Comparison of ENCODE assay signal across 1 cellular context in the genomic region with DNA sequence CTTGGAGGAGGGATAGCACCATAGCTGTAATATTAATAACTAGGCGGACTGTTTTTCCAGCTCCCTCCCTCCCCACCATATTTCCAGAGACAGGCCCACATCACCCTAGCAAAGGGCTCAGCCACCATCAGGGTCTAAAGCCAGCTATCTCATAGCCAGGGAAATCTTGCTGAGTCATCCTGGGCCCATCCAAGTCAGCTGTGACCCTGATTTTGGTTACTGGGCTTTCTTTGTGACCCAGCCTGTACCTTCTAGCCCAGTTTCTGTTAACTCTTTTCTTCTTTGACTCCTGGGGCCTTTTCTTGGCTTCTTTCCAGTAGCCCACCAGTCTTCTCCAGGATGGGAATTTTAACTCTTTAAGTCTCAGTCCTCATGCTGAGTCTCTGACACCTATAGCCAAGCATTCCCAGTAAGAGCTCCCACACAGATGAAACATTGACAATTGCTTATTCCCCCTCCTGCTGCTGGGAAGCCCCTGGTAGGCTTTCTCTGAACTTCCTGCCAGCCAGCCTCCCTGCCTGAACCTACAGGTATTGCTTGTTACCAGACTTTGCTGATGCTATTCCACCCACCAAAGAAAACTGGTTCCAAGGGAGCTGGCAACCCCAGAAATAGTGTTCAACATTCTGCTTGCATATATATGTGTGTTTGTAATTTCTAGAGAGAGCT.
TF ChIP-seq lines count a peak whose summit lies in the region.

No MANE protein-coding gene starts in this region.

TF ChIP-seq in GM12878, 131 proteins besides CTCF, POLR2A, EP300 and RAD21 (continued from another document and continues in another):
- TF ChIP-seq, protein P1, sequence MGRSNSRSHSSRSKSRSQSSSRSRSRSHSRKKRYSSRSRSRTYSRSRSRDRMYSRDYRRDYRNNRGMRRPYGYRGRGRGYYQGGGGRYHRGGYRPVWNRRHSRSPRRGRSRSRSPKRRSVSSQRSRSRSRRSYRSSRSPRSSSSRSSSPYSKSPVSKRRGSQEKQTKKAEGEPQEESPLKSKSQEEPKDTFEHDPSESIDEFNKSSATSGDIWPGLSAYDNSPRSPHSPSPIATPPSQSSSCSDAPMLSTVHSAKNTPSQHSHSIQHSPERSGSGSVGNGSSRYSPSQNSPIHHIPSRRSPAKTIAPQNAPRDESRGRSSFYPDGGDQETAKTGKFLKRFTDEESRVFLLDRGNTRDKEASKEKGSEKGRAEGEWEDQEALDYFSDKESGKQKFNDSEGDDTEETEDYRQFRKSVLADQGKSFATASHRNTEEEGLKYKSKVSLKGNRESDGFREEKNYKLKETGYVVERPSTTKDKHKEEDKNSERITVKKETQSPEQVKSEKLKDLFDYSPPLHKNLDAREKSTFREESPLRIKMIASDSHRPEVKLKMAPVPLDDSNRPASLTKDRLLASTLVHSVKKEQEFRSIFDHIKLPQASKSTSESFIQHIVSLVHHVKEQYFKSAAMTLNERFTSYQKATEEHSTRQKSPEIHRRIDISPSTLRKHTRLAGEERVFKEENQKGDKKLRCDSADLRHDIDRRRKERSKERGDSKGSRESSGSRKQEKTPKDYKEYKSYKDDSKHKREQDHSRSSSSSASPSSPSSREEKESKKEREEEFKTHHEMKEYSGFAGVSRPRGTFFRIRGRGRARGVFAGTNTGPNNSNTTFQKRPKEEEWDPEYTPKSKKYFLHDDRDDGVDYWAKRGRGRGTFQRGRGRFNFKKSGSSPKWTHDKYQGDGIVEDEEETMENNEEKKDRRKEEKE (IDR thresholded peaks at IDR 0.05): no peak
- TF ChIP-seq, protein P2, sequence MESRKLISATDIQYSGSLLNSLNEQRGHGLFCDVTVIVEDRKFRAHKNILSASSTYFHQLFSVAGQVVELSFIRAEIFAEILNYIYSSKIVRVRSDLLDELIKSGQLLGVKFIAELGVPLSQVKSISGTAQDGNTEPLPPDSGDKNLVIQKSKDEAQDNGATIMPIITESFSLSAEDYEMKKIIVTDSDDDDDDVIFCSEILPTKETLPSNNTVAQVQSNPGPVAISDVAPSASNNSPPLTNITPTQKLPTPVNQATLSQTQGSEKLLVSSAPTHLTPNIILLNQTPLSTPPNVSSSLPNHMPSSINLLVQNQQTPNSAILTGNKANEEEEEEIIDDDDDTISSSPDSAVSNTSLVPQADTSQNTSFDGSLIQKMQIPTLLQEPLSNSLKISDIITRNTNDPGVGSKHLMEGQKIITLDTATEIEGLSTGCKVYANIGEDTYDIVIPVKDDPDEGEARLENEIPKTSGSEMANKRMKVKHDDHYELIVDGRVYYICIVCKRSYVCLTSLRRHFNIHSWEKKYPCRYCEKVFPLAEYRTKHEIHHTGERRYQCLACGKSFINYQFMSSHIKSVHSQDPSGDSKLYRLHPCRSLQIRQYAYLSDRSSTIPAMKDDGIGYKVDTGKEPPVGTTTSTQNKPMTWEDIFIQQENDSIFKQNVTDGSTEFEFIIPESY (IDR thresholded peaks at IDR 0.05): no peak
- TF ChIP-seq MTA2 (IDR thresholded peaks at IDR 0.05; ENCODE audit: low read depth): peak; percentile 39; the same call in 1 of the 2 replicates
- TF ChIP-seq ZNF207 (IDR thresholded peaks at IDR 0.05; ENCODE audit: borderline replicate concordance): no peak
- TF ChIP-seq MEF2B (IDR thresholded peaks at IDR 0.05; ENCODE audit: partially characterized antibody, poor library complexity, severe bottlenecking): no peak
- peak; percentile 74 for TF ChIP-seq JUNB (IDR thresholded peaks at IDR 0.05)
- TF ChIP-seq, protein P3, sequence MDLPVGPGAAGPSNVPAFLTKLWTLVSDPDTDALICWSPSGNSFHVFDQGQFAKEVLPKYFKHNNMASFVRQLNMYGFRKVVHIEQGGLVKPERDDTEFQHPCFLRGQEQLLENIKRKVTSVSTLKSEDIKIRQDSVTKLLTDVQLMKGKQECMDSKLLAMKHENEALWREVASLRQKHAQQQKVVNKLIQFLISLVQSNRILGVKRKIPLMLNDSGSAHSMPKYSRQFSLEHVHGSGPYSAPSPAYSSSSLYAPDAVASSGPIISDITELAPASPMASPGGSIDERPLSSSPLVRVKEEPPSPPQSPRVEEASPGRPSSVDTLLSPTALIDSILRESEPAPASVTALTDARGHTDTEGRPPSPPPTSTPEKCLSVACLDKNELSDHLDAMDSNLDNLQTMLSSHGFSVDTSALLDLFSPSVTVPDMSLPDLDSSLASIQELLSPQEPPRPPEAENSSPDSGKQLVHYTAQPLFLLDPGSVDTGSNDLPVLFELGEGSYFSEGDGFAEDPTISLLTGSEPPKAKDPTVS (IDR thresholded peaks at IDR 0.05; ENCODE audit: low read depth, low read length): no peak
- TF ChIP-seq FOS (IDR thresholded peaks at IDR 0.05; ENCODE audit: borderline replicate concordance, extremely low read depth, insufficient read length): no peak
- TF ChIP-seq, protein P4, sequence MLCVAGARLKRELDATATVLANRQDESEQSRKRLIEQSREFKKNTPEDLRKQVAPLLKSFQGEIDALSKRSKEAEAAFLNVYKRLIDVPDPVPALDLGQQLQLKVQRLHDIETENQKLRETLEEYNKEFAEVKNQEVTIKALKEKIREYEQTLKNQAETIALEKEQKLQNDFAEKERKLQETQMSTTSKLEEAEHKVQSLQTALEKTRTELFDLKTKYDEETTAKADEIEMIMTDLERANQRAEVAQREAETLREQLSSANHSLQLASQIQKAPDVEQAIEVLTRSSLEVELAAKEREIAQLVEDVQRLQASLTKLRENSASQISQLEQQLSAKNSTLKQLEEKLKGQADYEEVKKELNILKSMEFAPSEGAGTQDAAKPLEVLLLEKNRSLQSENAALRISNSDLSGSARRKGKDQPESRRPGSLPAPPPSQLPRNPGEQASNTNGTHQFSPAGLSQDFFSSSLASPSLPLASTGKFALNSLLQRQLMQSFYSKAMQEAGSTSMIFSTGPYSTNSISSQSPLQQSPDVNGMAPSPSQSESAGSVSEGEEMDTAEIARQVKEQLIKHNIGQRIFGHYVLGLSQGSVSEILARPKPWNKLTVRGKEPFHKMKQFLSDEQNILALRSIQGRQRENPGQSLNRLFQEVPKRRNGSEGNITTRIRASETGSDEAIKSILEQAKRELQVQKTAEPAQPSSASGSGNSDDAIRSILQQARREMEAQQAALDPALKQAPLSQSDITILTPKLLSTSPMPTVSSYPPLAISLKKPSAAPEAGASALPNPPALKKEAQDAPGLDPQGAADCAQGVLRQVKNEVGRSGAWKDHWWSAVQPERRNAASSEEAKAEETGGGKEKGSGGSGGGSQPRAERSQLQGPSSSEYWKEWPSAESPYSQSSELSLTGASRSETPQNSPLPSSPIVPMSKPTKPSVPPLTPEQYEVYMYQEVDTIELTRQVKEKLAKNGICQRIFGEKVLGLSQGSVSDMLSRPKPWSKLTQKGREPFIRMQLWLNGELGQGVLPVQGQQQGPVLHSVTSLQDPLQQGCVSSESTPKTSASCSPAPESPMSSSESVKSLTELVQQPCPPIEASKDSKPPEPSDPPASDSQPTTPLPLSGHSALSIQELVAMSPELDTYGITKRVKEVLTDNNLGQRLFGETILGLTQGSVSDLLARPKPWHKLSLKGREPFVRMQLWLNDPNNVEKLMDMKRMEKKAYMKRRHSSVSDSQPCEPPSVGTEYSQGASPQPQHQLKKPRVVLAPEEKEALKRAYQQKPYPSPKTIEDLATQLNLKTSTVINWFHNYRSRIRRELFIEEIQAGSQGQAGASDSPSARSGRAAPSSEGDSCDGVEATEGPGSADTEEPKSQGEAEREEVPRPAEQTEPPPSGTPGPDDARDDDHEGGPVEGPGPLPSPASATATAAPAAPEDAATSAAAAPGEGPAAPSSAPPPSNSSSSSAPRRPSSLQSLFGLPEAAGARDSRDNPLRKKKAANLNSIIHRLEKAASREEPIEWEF (IDR thresholded peaks at IDR 0.05; ENCODE audit: insufficient replicate concordance, low read depth, low read length): no peak
- no peak for TF ChIP-seq CEBPB (IDR thresholded peaks at IDR 0.05; ENCODE audit: borderline replicate concordance in 1 of 2, low read depth in 2 of 2, low read length in 2 of 2)
- TF ChIP-seq DPF2 (IDR thresholded peaks at IDR 0.05): peak; percentile 62; the same call in 1 of the 2 replicates
- TF ChIP-seq POLR2AphosphoS5 (IDR thresholded peaks at IDR 0.05; ENCODE audit: low read length): no peak
- TF ChIP-seq BACH1 (IDR thresholded peaks at IDR 0.05; ENCODE audit: borderline replicate concordance): peak; percentile 98
- TF ChIP-seq IKZF1 (conservative IDR thresholded peaks at IDR 0.05): peak; percentile 58
- peak; percentile 53; the same call in 1 of the 2 replicates for TF ChIP-seq BCL11A (IDR thresholded peaks at IDR 0.05; ENCODE audit: low read depth, low read length)
- peak; percentile 31 to 55; a peak in 3 of 4 replicates for TF ChIP-seq IKZF2 (IDR thresholded peaks at IDR 0.05)
- TF ChIP-seq TBL1XR1 (IDR thresholded peaks at IDR 0.05; ENCODE audit: low read depth, low read length): no peak
- TF ChIP-seq TCF12 (IDR thresholded peaks at IDR 0.05; ENCODE audit: low read depth, low read length): no peak
- TF ChIP-seq HDAC6 (IDR thresholded peaks at IDR 0.05; ENCODE audit: unreplicated experiment): no peak
- TF ChIP-seq, protein P5, sequence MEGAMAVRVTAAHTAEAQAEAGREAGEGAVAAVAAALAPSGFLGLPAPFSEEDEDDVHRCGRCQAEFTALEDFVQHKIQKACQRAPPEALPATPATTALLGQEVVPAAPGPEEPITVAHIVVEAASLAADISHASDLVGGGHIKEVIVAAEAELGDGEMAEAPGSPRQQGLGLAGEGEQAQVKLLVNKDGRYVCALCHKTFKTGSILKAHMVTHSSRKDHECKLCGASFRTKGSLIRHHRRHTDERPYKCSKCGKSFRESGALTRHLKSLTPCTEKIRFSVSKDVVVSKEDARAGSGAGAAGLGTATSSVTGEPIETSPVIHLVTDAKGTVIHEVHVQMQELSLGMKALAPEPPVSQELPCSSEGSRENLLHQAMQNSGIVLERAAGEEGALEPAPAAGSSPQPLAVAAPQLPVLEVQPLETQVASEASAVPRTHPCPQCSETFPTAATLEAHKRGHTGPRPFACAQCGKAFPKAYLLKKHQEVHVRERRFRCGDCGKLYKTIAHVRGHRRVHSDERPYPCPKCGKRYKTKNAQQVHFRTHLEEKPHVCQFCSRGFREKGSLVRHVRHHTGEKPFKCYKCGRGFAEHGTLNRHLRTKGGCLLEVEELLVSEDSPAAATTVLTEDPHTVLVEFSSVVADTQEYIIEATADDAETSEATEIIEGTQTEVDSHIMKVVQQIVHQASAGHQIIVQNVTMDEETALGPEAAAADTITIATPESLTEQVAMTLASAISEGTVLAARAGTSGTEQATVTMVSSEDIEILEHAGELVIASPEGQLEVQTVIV (IDR thresholded peaks at IDR 0.05; ENCODE audit: borderline replicate concordance, partially characterized antibody): no peak
- no peak for TF ChIP-seq ASH2L (IDR thresholded peaks at IDR 0.05; ENCODE audit: borderline replicate concordance, low read depth)
- peak; percentile 86 for TF ChIP-seq RUNX3 (IDR thresholded peaks at IDR 0.05; ENCODE audit: low read length)
- no peak for TF ChIP-seq TAF1 (IDR thresholded peaks at IDR 0.05; ENCODE audit: borderline replicate concordance, low read depth, low read length)
- TF ChIP-seq SP1 (IDR thresholded peaks at IDR 0.05; ENCODE audit: low read depth, low read length): no peak
- TF ChIP-seq, protein P6, sequence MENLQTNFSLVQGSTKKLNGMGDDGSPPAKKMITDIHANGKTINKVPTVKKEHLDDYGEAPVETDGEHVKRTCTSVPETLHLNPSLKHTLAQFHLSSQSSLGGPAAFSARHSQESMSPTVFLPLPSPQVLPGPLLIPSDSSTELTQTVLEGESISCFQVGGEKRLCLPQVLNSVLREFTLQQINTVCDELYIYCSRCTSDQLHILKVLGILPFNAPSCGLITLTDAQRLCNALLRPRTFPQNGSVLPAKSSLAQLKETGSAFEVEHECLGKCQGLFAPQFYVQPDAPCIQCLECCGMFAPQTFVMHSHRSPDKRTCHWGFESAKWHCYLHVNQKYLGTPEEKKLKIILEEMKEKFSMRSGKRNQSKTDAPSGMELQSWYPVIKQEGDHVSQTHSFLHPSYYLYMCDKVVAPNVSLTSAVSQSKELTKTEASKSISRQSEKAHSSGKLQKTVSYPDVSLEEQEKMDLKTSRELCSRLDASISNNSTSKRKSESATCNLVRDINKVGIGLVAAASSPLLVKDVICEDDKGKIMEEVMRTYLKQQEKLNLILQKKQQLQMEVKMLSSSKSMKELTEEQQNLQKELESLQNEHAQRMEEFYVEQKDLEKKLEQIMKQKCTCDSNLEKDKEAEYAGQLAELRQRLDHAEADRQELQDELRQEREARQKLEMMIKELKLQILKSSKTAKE (IDR thresholded peaks at IDR 0.05; ENCODE audit: low read depth, poor library complexity, severe bottlenecking): peak; percentile 15
- no peak for TF ChIP-seq ZZZ3 (IDR thresholded peaks at IDR 0.05; ENCODE audit: control insufficient read depth, insufficient read length, low read depth)
- TF ChIP-seq, protein P7, sequence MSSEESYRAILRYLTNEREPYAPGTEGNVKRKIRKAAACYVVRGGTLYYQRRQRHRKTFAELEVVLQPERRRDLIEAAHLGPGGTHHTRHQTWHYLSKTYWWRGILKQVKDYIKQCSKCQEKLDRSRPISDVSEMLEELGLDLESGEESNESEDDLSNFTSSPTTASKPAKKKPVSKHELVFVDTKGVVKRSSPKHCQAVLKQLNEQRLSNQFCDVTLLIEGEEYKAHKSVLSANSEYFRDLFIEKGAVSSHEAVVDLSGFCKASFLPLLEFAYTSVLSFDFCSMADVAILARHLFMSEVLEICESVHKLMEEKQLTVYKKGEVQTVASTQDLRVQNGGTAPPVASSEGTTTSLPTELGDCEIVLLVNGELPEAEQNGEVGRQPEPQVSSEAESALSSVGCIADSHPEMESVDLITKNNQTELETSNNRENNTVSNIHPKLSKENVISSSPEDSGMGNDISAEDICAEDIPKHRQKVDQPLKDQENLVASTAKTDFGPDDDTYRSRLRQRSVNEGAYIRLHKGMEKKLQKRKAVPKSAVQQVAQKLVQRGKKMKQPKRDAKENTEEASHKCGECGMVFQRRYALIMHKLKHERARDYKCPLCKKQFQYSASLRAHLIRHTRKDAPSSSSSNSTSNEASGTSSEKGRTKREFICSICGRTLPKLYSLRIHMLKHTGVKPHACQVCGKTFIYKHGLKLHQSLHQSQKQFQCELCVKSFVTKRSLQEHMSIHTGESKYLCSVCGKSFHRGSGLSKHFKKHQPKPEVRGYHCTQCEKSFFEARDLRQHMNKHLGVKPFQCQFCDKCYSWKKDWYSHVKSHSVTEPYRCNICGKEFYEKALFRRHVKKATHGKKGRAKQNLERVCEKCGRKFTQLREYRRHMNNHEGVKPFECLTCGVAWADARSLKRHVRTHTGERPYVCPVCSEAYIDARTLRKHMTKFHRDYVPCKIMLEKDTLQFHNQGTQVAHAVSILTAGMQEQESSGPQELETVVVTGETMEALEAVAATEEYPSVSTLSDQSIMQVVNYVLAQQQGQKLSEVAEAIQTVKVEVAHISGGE (CRISPR knock-in tag; IDR thresholded peaks at IDR 0.05): no peak
- TF ChIP-seq, protein P8, sequence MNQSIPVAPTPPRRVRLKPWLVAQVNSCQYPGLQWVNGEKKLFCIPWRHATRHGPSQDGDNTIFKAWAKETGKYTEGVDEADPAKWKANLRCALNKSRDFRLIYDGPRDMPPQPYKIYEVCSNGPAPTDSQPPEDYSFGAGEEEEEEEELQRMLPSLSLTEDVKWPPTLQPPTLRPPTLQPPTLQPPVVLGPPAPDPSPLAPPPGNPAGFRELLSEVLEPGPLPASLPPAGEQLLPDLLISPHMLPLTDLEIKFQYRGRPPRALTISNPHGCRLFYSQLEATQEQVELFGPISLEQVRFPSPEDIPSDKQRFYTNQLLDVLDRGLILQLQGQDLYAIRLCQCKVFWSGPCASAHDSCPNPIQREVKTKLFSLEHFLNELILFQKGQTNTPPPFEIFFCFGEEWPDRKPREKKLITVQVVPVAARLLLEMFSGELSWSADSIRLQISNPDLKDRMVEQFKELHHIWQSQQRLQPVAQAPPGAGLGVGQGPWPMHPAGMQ (IDR thresholded peaks at IDR 0.05; ENCODE audit: borderline replicate concordance): no peak
- no peak for TF ChIP-seq ESRRA (IDR thresholded peaks at IDR 0.05; ENCODE audit: low read length)
- TF ChIP-seq RB1 (IDR thresholded peaks at IDR 0.05; ENCODE audit: borderline replicate concordance): no peak
- no peak for TF ChIP-seq RBBP5 (conservative IDR thresholded peaks at IDR 0.05)
- TF ChIP-seq ZNF217 (IDR thresholded peaks at IDR 0.05): no peak
- TF ChIP-seq SMC3 (IDR thresholded peaks at IDR 0.05; ENCODE audit: borderline replicate concordance, low read length): peak; percentile 8; the same call in 1 of the 2 replicates
- no peak for TF ChIP-seq BRCA1 (IDR thresholded peaks at IDR 0.05; ENCODE audit: low read depth, low read length)
